In the genomic region with DNA sequence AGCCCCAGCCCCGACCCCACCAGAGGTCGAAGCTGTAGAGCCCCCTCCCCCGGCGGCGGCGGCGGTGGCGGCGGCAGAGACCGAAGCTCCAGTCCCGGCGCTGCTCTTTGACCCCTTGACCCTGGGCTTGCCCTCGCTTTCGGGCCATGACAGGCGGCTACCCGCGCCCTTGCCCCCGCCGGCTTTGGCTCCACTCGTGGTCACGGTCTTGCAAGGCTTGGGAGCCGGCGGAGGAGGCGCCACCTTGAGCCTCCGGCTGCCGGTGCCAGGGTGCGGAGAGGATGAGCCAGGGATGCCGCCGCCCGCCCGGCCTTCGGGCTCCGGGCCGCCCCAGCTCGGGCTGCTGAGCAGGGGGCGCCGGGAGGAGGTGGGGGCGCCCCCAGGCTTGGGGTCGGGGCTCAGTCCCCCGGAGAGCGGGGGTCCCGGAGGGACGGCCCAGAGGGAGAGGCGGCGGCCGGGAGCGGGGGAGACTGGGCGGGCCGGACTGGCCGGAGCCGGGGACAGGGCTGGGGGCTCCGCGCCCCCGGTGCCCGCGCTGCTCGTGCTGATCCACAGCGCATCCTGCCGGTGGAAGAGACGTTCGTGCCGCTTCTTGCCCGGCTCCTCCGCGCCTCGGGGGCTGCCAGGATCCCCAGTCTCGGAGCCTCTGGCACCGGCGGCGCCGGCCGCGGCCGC, we compare ENCODE assay signal across 9 cellular contexts. TPM values are rescaled to one million over a fixed set of nuclear protein-coding genes. Genes with fewer than 3 reads are reported as not detected.
DNase-seq lines count a peak whose midpoint lies in the region; ATAC-seq, FAIRE-seq and TF ChIP-seq lines count a peak whose summit lies in the region.
"Had no signal": no experiment of that assay in that cellular context is flagged by ENCODE, and none has a peak within 500 bp of the region (broad histone marks: within the 10 kb centered on the region; RNA-seq: fewer than 3 reads in every experiment).

No MANE protein-coding gene starts in this region.

- H3K9ac ChIP-seq in astrocyte (ENCODE audit: low read length) = no peak overlapping the region

- H3K27me3 ChIP-seq in astrocyte (ENCODE audit: insufficient read depth, low read length) = peaks cover 75% of the 10 kb centered on the region
- H3K27me3 ChIP-seq in stomach = peaks cover 16 to 100% (median 62%) of the 10 kb centered on the region in 3 donors

- peaks cover 3% of the 10 kb centered on the region for H3K36me3 Mint-ChIP-seq in astrocyte (ENCODE audit: low read depth, unreplicated experiment)

- peak overlapping the region; percentile 71 for H3K4me2 ChIP-seq in astrocyte (ENCODE audit: low read length)

- peak overlapping the region; percentile 47 for H2AFZ ChIP-seq in astrocyte (ENCODE audit: low read depth, low read length)

- H3K9me3 ChIP-seq in astrocyte (ENCODE audit: insufficient read depth, low read depth, low read length) = no peaks in the 10 kb centered on the region
- H3K9me3 ChIP-seq in stomach = no peaks in the 10 kb centered on the region

- H3K4me1 ChIP-seq in astrocyte (ENCODE audit: insufficient read depth, low read length) (peaks cover 11% of the 10 kb centered on the region), stomach (peaks cover 32 to 59% (median 41%) of the 10 kb centered on the region in 4 donors)

- H3K4me3 Mint-ChIP-seq in astrocyte (ENCODE audit: unreplicated experiment) = no peak overlapping the region
- H3K4me3 Mint-ChIP-seq: activated T-helper 17 cell treated with anti-CD3 and anti-CD28 coated beads, Interleukin-2, amount 50 U/mL, for 72 hours had no signal

- FAIRE-seq in astrocyte (lab: Jason Lieb, UNC) = no peak
- FAIRE-seq: kidney had no signal

- H3K9me3 Mint-ChIP-seq in astrocyte (ENCODE audit: unreplicated experiment) = peaks cover under 1% of the 10 kb centered on the region
- H3K9me3 Mint-ChIP-seq: activated T-helper 17 cell treated with anti-CD3 and anti-CD28 coated beads, Interleukin-2, amount 50 U/mL, for 72 hours had no signal

- H4K20me1 ChIP-seq in astrocyte (ENCODE audit: insufficient read depth, low read length) = peaks cover 9% of the 10 kb centered on the region

- ATAC-seq in HG03159 (IDR thresholded peaks at IDR 0.05; ENCODE audit: unreplicated experiment) = no peak
- ATAC-seq in GM18498 (IDR thresholded peaks at IDR 0.05; ENCODE audit: unreplicated experiment) = no peak
- ATAC-seq: activated T-helper 17 cell treated with anti-CD3 and anti-CD28 coated beads, Interleukin-2, amount 50 U/mL, for 72 hours had no signal

- H3K36me3 ChIP-seq in astrocyte (ENCODE audit: insufficient read depth, low read length) = no peaks in the 10 kb centered on the region
- H3K36me3 ChIP-seq in stomach = peaks cover 0 to 20% (median 2%) of the 10 kb centered on the region in 4 donors

- intact Hi-C loops in stomach (cut with DNase I; ENCODE audit: low total_unique reads) = no loop called here

- H3K27ac ChIP-seq in astrocyte (ENCODE audit: low read depth, low read length) (no peak overlapping the region), stomach (no peak overlapping the region)

- H3K27ac Mint-ChIP-seq in astrocyte (ENCODE audit: unreplicated experiment) = no peak overlapping the region

- WGBS in stomach, 5 donors = 13 to 28% (median 25%) methylated on average over 12 to 74 of the region's 74 CpGs

- no peaks in the 10 kb centered on the region for H3K79me2 ChIP-seq in astrocyte (ENCODE audit: insufficient read depth, low read length)

- peaks cover 60% of the 10 kb centered on the region for H3K27me3 Mint-ChIP-seq in astrocyte (ENCODE audit: low read depth, unreplicated experiment)
- H3K27me3 Mint-ChIP-seq: activated T-helper 17 cell treated with anti-CD3 and anti-CD28 coated beads, Interleukin-2, amount 50 U/mL, for 72 hours had no signal

- H3K4me1 Mint-ChIP-seq in astrocyte (ENCODE audit: low read depth, unreplicated experiment) = peaks cover 18% of the 10 kb centered on the region

- no peak for TF ChIP-seq POLR2A in stomach (IDR thresholded peaks at IDR 0.05)

- TF ChIP-seq CTCF in HFF-Myc (IDR thresholded peaks at IDR 0.05; ENCODE audit: low read depth, low read length, missing control alignments) = no peak
- TF ChIP-seq CTCF in astrocyte (IDR thresholded peaks at IDR 0.05; ENCODE audit: insufficient read depth, low read depth, low read length) = no peak
- no peak for TF ChIP-seq CTCF in stomach (IDR thresholded peaks at IDR 0.05)

- no peak for DNase-seq in HFF-Myc (ENCODE audit: extremely low read depth, low read depth)
- no peak for DNase-seq in astrocyte (ENCODE audit: low read depth)
- DNase-seq in stomach = no peak
- DNase-seq in stimulated activated CD4-positive, alpha-beta T cell treated with anti-CD3 and anti-CD28 coated beads, Interleukin-2, amount 100 ng/mL, for 24 hours = no peak
- DNase-seq: kidney had no signal

- TF ChIP-seq EP300 in stomach (IDR thresholded peaks at IDR 0.05) = no peak

- H3K4me3 ChIP-seq in HFF-Myc (replicated peaks; ENCODE audit: low read depth, low read length) (peak overlapping the region; percentile 26), astrocyte (ENCODE audit: insufficient read depth, low read depth, low read length) (no peak overlapping the region), iPS-11a (ENCODE audit: low read depth, low read length) (peak overlapping the region; percentile 8), stomach (peak overlapping the region; percentile 30 to 48 (median 38))

RNA-seq across cellular contexts. Expression of gene AGAP2, which starts 0.9 kb away (rescaled TPM):
- 0.14 and 0.17 TPM in 2 replicates for total RNA-seq in astrocyte
- total RNA-seq in stomach = 1 to 10 TPM in 2 of 5 donors, under 1 TPM in 2, not detected in 1; under 0.01 to 5.7 (median 1.5) TPM
- under 1 TPM; 0.53 to 0.68 (median 0.61) TPM for polyA plus RNA-seq in stomach

RNA-seq across cellular contexts. Expression of gene TSPAN31, which starts 7.2 kb away (rescaled TPM):
- 18.6 and 22.9 TPM in 2 replicates for total RNA-seq in astrocyte
- 10 to 100 TPM; 10.1 to 46.8 (median 20.4) TPM for total RNA-seq in stomach
- 10 to 100 TPM; 14.7 to 27.5 (median 18.4) TPM for polyA plus RNA-seq in stomach

RNA-seq across cellular contexts. Expression of gene CDK4, which starts 14.5 kb away (rescaled TPM):
- total RNA-seq in astrocyte = 113 and 133 TPM in 2 replicates
- total RNA-seq in stomach = 100 to 1,000 TPM in 2 of 5 donors, 10 to 100 TPM in 3; 26.3 to 113 (median 39.1) TPM
- polyA plus RNA-seq in stomach = 10 to 100 TPM; 43.7 to 70.7 (median 57.3) TPM

RNA-seq across cellular contexts. Expression of gene MARCHF9, which starts 17.3 kb away (rescaled TPM):
- total RNA-seq in astrocyte (11.3 and 13.0 TPM in 2 replicates), stomach (10 to 100 TPM in 1 of 5 donors, 1 to 10 TPM in 4; 1.0 to 14.7 (median 8.7) TPM)
- polyA plus RNA-seq in stomach = 10 to 100 TPM in 2 of 3 donors, 1 to 10 TPM in 1; 7.0 to 16.0 (median 14.7) TPM

RNA-seq across cellular contexts. Expression of gene CYP27B1, which starts 29.3 kb away (rescaled TPM):
- 1.5 TPM in 2 replicates for total RNA-seq in astrocyte
- 1 to 10 TPM in 4 of 5 donors, not detected in 1; 1.0 to 3.1 (median 1.8) TPM for total RNA-seq in stomach
- polyA plus RNA-seq in stomach = 1 to 10 TPM in 1 of 3 donors, under 1 TPM in 2; 0.56 to 1.4 (median 0.73) TPM
